ENCODE assay signal across 12 cellular contexts in the genomic region with DNA sequence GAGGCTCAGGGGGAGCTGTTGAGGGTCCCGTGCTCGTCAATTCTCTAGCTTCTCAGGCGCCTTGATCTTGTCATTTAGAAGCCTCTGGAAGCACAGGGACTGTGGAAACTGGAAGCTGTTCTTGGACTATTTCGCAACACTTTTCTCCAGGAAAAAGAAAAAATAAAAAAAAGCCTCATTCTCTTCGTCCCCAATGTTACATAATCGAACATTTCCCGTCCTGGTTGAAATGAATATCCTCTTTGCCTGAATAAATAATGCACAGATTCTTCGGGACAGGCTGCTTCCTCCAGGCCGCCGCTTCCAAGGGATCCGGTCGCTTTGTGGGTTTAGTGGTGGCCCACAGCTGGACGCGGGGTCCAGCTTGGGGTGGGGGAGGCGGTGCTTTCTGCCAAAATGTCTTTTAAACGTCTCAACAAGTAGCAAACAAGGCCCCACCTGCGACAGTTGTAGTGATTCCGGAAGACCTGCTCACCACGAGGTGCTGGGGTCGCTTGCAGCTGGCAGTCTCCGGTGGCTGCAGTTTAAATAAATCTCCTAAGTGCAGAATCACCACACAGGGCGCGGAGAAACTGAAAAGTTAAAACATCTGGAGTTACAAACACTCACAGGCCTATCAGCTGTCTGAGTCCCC.
DNase-seq lines count a peak whose midpoint lies in the region; TF ChIP-seq lines count a peak whose summit lies in the region.
"Had no signal": no experiment of that assay in that cellular context is flagged by ENCODE, and none has a peak within 500 bp of the region (broad histone marks: within the 10 kb centered on the region; RNA-seq: fewer than 3 reads in every experiment).

No MANE protein-coding gene starts in this region.

- H3K9me2 ChIP-seq in PC-9 (ENCODE audit: insufficient read depth): no peaks in the 10 kb centered on the region

- H3K79me2 ChIP-seq in PC-9 (ENCODE audit: low read depth): no peaks in the 10 kb centered on the region

- intact Hi-C loops in breast epithelium (cut with DNase I; ENCODE audit: low total_unique reads): no loop called here
- intact Hi-C loops in MCF 10A (cut with micrococcal nuclease): no loop called here
- intact Hi-C loops in vagina (cut with DNase I): no loop called here
- intact Hi-C loops in PC-9 (cut with micrococcal nuclease; ENCODE audit: unreplicated experiment): no loop called here

- CTCF ChIA-PET in MCF 10A (lab: Yijun Ruan, JAX): interaction anchor here (0.6 to 2.9 kb wide), 7 partner anchors 11 to 586 kb away, joined by 3 to 11 read pairs (median 4); no protein-coding TSS in a partner anchor
- CTCF ChIA-PET in PC-9 (lab: Charles Lee): no interaction called here
- CTCF ChIA-PET in activated CD4-positive, alpha-beta T cell treated with anti-CD3 and anti-CD28 coated beads, Interleukin-2, amount 10 ng/mL, durations not matched to agents 7 days and 5 days (lab: Charles Lee): interaction anchor here (0.9 to 1.7 kb wide), 2 partner anchors 18 to 675 kb away, joined by 3 read pairs; no protein-coding TSS in a partner anchor

- H3K4me1 ChIP-seq in breast epithelium (peaks cover 0 to 6% of the 10 kb centered on the region in 2 donors), muscle layer of colon (ENCODE audit: insufficient read depth, low read length) (peaks cover 3% of the 10 kb centered on the region), vagina (peaks cover 13% of the 10 kb centered on the region), PC-9 (replicated peaks; ENCODE audit: insufficient read depth) (no peaks in the 10 kb centered on the region)

- BruUV-seq in MCF 10A (replicated peaks; lab: Mats Ljungman, UMichigan) (no TSS peak), PC-9 (replicated peaks; lab: Mats Ljungman, UMichigan) (no TSS peak)

- H3K4me3 ChIP-seq in breast epithelium (peak overlapping the region; percentile 13 to 54 (median 30)), muscle layer of colon (ENCODE audit: low read depth in 1 of 2, low read length in 2 of 2) (no peak overlapping the region), vagina (peak overlapping the region in 1 of 2 donors; percentile 37), PC-9 (no peak overlapping the region)

- no peak overlapping the region for H2AFZ ChIP-seq in PC-9

- POLR2A ChIA-PET in MCF 10A (lab: Yijun Ruan, JAX) (interaction anchor here (1.0 kb wide), 1 partner anchor 9 kb away, joined by 3 read pairs; no protein-coding TSS in a partner anchor), PC-9 (lab: Charles Lee; ENCODE audit: unreplicated experiment) (interaction anchor here (0.6 kb wide), 1 partner anchor 14 kb away, joined by 4 read pairs; no protein-coding TSS in a partner anchor)
- POLR2A ChIA-PET in activated CD4-positive, alpha-beta T cell treated with anti-CD3 and anti-CD28 coated beads, Interleukin-2, amount 10 ng/mL, durations not matched to agents 7 days and 5 days (lab: Charles Lee): interaction anchor here (0.7 kb wide), 1 partner anchor 230 kb away, joined by 3 read pairs; a partner anchor contains a TSS

- TF ChIP-seq POLR2A in breast epithelium (IDR thresholded peaks at IDR 0.05) (no peak), vagina (IDR thresholded peaks at IDR 0.05) (no peak)

- no peaks in the 10 kb centered on the region for H3K4me1 Mint-ChIP-seq in MCF 10A (ENCODE audit: insufficient read depth, unreplicated experiment)
- peaks cover 8% of the 10 kb centered on the region for H3K4me1 Mint-ChIP-seq in activated CD4-positive, alpha-beta T cell treated with anti-CD3 and anti-CD28 coated beads, Interleukin-2, amount 10 ng/mL, durations not matched to agents 7 days and 5 days

- H3K27me3 Mint-ChIP-seq in MCF 10A (ENCODE audit: insufficient read depth, unreplicated experiment): no peaks in the 10 kb centered on the region
- H3K27me3 Mint-ChIP-seq in activated CD4-positive, alpha-beta T cell treated with anti-CD3 and anti-CD28 coated beads, Interleukin-2, amount 10 ng/mL, durations not matched to agents 7 days and 5 days: peaks cover 12% of the 10 kb centered on the region

- H3K9ac ChIP-seq in muscle layer of colon (ENCODE audit: low read length): no peak overlapping the region

- H4K20me1 ChIP-seq in PC-9 (ENCODE audit: insufficient read depth): no peaks in the 10 kb centered on the region

- no peaks in the 10 kb centered on the region for H3K27me3 ChIP-seq in breast epithelium
- H3K27me3 ChIP-seq in muscle layer of colon (ENCODE audit: control insufficient read depth in 1 of 2, insufficient read depth in 2 of 2, low read length in 2 of 2): no peaks in the 10 kb centered on the region
- no peaks in the 10 kb centered on the region for H3K27me3 ChIP-seq in vagina
- H3K27me3 ChIP-seq in PC-9 (ENCODE audit: insufficient read depth, low read depth): no peaks in the 10 kb centered on the region

- no peaks in the 10 kb centered on the region for H3K36me3 Mint-ChIP-seq in MCF 10A (ENCODE audit: insufficient read depth, unreplicated experiment)
- H3K36me3 Mint-ChIP-seq in activated CD4-positive, alpha-beta T cell treated with anti-CD3 and anti-CD28 coated beads, Interleukin-2, amount 10 ng/mL, durations not matched to agents 7 days and 5 days (ENCODE audit: low read depth): no peaks in the 10 kb centered on the region

- H3K27ac ChIP-seq in breast epithelium (peak overlapping the region; percentile 71 to 78), muscle layer of colon (ENCODE audit: low read depth, low read length) (peak overlapping the region; percentile 27), vagina (peak overlapping the region; percentile 85), PC-9 (no peak overlapping the region)

- H3K9me3 ChIP-seq in breast epithelium: no peaks in the 10 kb centered on the region
- H3K9me3 ChIP-seq in muscle layer of colon (ENCODE audit: low read length): no peaks in the 10 kb centered on the region
- H3K9me3 ChIP-seq in vagina: no peaks in the 10 kb centered on the region
- H3K9me3 ChIP-seq in PC-9 (ENCODE audit: insufficient read depth, low read depth): no peaks in the 10 kb centered on the region

- no peaks in the 10 kb centered on the region for H3K9me3 Mint-ChIP-seq in MCF 10A (ENCODE audit: unreplicated experiment)
- H3K9me3 Mint-ChIP-seq in activated CD4-positive, alpha-beta T cell treated with anti-CD3 and anti-CD28 coated beads, Interleukin-2, amount 10 ng/mL, durations not matched to agents 7 days and 5 days: no peaks in the 10 kb centered on the region

- H3K27ac Mint-ChIP-seq in MCF 10A (ENCODE audit: low read depth, unreplicated experiment): no peak overlapping the region
- H3K27ac Mint-ChIP-seq in activated CD4-positive, alpha-beta T cell treated with anti-CD3 and anti-CD28 coated beads, Interleukin-2, amount 10 ng/mL, durations not matched to agents 7 days and 5 days: no peak overlapping the region

- H3K36me3 ChIP-seq in breast epithelium (no peaks in the 10 kb centered on the region), muscle layer of colon (ENCODE audit: insufficient read depth, low read length) (no peaks in the 10 kb centered on the region), vagina (no peaks in the 10 kb centered on the region), PC-9 (ENCODE audit: low read depth) (no peaks in the 10 kb centered on the region)

- H3K4me3 Mint-ChIP-seq in MCF 10A (ENCODE audit: unreplicated experiment): no peak overlapping the region
- H3K4me3 Mint-ChIP-seq in activated CD4-positive, alpha-beta T cell treated with anti-CD3 and anti-CD28 coated beads, Interleukin-2, amount 10 ng/mL, durations not matched to agents 7 days and 5 days: no peak overlapping the region
- H3K4me3 Mint-ChIP-seq: T-helper 17 cell had no signal

- TF ChIP-seq CTCF in breast epithelium (IDR thresholded peaks at IDR 0.05) (no peak), MCF 10A (IDR thresholded peaks at IDR 0.05; ENCODE audit: unreplicated experiment) (no peak), vagina (IDR thresholded peaks at IDR 0.05) (no peak), PC-9 (conservative IDR thresholded peaks at IDR 0.05) (no peak)

- no peak for DNase-seq in breast epithelium (ENCODE audit: low spot score in 2 of 2)
- DNase-seq in MCF 10A (ENCODE audit: unreplicated experiment): no peak
- peak; percentile 19 for DNase-seq in dermis blood vessel endothelial cell
- no peak for DNase-seq in vagina (ENCODE audit: extremely low spot score in 2 of 2)
- no peak for DNase-seq in PC-9
- no peak for DNase-seq in epidermal melanocyte (ENCODE audit: insufficient read length, low spot score)
- DNase-seq in activated CD4-positive, alpha-beta T cell treated with anti-CD3 and anti-CD28 coated beads, Interleukin-2, amount 10 ng/mL, durations not matched to agents 7 days and 5 days: no peak
- DNase-seq: amygdala; NCI-H2227 treated with DMSO at 0.1 percent for 48 hours; stimulated activated CD4-positive, alpha-beta T cell treated with anti-CD3 and anti-CD28 coated beads, Interleukin-15, amount 100 ng/mL, for 24 hours; T-helper 17 cell had no signal

- H3F3A ChIP-seq in PC-9 (ENCODE audit: insufficient read depth, low read depth): no peaks in the 10 kb centered on the region

- no peak overlapping the region for H3K4me2 ChIP-seq in PC-9

Comparison
In these comparisons a context has a peak if more than half of its experiments do, and no peak if none do; other contexts are left out.
1. H3K4me3 ChIP-seq: peak in breast epithelium (3 of 3); none in muscle layer of colon (0 of 2) and PC-9 (single experiment).